Comparison of ENCODE assay signal across 19 cellular contexts in the genomic region with DNA sequence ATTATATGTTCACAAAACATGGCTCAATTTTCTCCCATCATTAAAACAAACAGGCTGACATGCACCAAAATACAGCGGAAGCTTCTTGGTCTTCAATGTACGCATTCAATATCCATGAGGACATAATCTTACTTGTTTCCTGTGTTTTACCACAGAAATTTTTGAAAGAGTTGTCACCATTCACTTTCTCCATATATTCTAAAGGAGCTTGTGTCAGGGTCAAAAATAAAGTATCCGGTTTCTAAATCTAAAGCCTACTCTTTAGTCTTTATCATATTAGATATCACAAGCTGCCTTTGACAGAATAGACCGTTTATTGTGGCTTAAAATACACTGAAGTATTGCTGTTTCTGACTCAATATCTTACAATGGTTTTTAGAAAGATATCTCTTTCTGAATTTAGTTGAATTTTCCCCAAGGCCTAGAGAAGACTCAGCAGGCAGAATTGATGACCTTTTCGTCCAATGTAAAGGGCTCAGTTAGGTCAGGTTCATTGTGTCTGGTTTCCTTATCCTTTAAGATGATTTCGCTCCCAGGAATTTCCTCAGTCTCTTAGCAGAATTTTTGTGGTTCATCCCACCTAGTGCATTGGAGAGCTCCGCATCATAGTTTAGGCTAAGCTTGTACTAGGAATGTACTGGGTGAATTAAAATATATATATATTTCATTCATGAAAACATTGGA.
DNase-seq lines count a peak whose midpoint lies in the region; ATAC-seq and TF ChIP-seq lines count a peak whose summit lies in the region.
"Had no signal": no experiment of that assay in that cellular context is flagged by ENCODE, and none has a peak within 500 bp of the region (broad histone marks: within the 10 kb centered on the region; RNA-seq: fewer than 3 reads in every experiment).

No MANE protein-coding gene starts in this region.

- peaks cover 48% of the 10 kb centered on the region for H3F3A ChIP-seq in GM23248 (ENCODE audit: insufficient read depth)

- H3K36me3 ChIP-seq in GM23248 (ENCODE audit: low read depth): no peaks in the 10 kb centered on the region

- peak overlapping the region; percentile 60; the same call in 1 of the 2 replicates for H3K4me3 ChIP-seq in GM23248
- no peak overlapping the region for H3K4me3 ChIP-seq in fibroblast of the aortic adventitia (ENCODE audit: low read depth, low read length)
- H3K4me3 ChIP-seq: coronary artery had no signal

- no peaks in the 10 kb centered on the region for H3K27me3 ChIP-seq in GM23248 (replicated peaks; ENCODE audit: insufficient read depth)

- no peak overlapping the region for H2AFZ ChIP-seq in GM23248

- no peak for TF ChIP-seq CTCF in fibroblast of the aortic adventitia (IDR thresholded peaks at IDR 0.05; ENCODE audit: insufficient read depth, low read length)

- in situ Hi-C loops in GM23248 (cut with MboI): no loop called here

- peak overlapping the region; percentile 78 for H3K27ac ChIP-seq in GM23248
- H3K27ac ChIP-seq: coronary artery had no signal

- H4K20me1 ChIP-seq in GM23248 (ENCODE audit: insufficient read depth): no peaks in the 10 kb centered on the region

- peak; percentile 86 for ATAC-seq in SK-N-SH treated with all-trans-retinoic acid at 6 μM for 48 hours
- ATAC-seq in HG03095 (IDR thresholded peaks at IDR 0.05; ENCODE audit: unreplicated experiment): no peak
- ATAC-seq: left cardiac atrium; stimulated activated naive CD8-positive, alpha-beta T cell treated with anti-CD3 and anti-CD28 coated beads, Interleukin-15, amount 100 ng/mL, for 72 hours had no signal

- H3K4me1 ChIP-seq in GM23248 (ENCODE audit: insufficient read depth): peaks cover 52% of the 10 kb centered on the region

- no peaks in the 10 kb centered on the region for H3K9me3 ChIP-seq in GM23248 (ENCODE audit: low read depth)

- WGBS in GM23248 (ENCODE audit: low coverage in 1 of 2, low lambda C conversion rate in 2 of 2, missing lambda C conversion rate in 2 of 2), 2 experiments: 22 to 26% methylated on average over 7 of the region's 7 CpGs

- DNase-seq in GM23248 (peak; percentile 81), fibroblast of the aortic adventitia (ENCODE audit: low read depth) (peak; percentile 83), smooth muscle cell of the brain vasculature (ENCODE audit: low read depth, low spot score) (peak; percentile 7), DMS53 (lab: John Stamatoyannopoulos, UW) (no peak), NCI-H2081 treated with DMSO at 0.1 percent for 48 hours (lab: John Stamatoyannopoulos, UW) (no peak), NCI-H524 (lab: John Stamatoyannopoulos, UW) (no peak)
- DNase-seq: activated CD4-positive, alpha-beta T cell treated with anti-CD3 and anti-CD28 coated beads, Interleukin-2, amount 50 U/mL, for 1 hour; activated naive CD8-positive, alpha-beta T cell treated with anti-CD3 and anti-CD28 coated beads, Interleukin-2, amount 10 ng/mL, durations not matched to agents 7 days and 5 days; activated T-cell treated with anti-CD3 and anti-CD28 coated beads, Interleukin-2, amount 50 U/mL, for 24 hours; GF-D8; hippocampal formation; left cardiac atrium; NCI-H748 treated with DMSO at 0.1 percent for 48 hours; posterior cingulate gyrus; stimulated activated naive CD8-positive, alpha-beta T cell treated with anti-CD3 and anti-CD28 coated beads, Interleukin-15, amount 100 ng/mL, for 72 hours; T-helper 9 cell had no signal

- no peak overlapping the region for H3K9ac ChIP-seq in GM23248

- peak overlapping the region; percentile 93 for H3K4me2 ChIP-seq in GM23248 (ENCODE audit: unreplicated experiment)

- H3K79me2 ChIP-seq in GM23248 (ENCODE audit: insufficient read depth): no peaks in the 10 kb centered on the region

- H3K9me2 ChIP-seq in GM23248 (ENCODE audit: insufficient read depth): no peaks in the 10 kb centered on the region

TF ChIP-seq in SK-N-SH treated with all-trans-retinoic acid at 6 μM for 48 hours, 23 proteins besides CTCF, POLR2A, EP300 and RAD21:
- no peak for TF ChIP-seq RARB (CRISPR knock-in tag; IDR thresholded peaks at IDR 0.05)
- 0 out of 2 replicates have a peak, but pooled peaks have one; percentile 13 for TF ChIP-seq ISL1 (CRISPR knock-in tag; IDR thresholded peaks at IDR 0.05)
- TF ChIP-seq, protein P1, sequence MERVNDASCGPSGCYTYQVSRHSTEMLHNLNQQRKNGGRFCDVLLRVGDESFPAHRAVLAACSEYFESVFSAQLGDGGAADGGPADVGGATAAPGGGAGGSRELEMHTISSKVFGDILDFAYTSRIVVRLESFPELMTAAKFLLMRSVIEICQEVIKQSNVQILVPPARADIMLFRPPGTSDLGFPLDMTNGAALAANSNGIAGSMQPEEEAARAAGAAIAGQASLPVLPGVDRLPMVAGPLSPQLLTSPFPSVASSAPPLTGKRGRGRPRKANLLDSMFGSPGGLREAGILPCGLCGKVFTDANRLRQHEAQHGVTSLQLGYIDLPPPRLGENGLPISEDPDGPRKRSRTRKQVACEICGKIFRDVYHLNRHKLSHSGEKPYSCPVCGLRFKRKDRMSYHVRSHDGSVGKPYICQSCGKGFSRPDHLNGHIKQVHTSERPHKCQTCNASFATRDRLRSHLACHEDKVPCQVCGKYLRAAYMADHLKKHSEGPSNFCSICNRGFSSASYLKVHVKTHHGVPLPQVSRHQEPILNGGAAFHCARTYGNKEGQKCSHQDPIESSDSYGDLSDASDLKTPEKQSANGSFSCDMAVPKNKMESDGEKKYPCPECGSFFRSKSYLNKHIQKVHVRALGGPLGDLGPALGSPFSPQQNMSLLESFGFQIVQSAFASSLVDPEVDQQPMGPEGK (CRISPR knock-in tag; IDR thresholded peaks at IDR 0.05; ENCODE audit: borderline replicate concordance): no peak
- no peak for TF ChIP-seq TOX (CRISPR knock-in tag; IDR thresholded peaks at IDR 0.05; ENCODE audit: borderline replicate concordance)
- TF ChIP-seq ZNF70 (CRISPR knock-in tag; IDR thresholded peaks at IDR 0.05): no peak

Comparison
In these comparisons a context has a peak if more than half of its experiments do, and no peak if none do; other contexts are left out.
1. DNase-seq: peak in GM23248 (single experiment), fibroblast of the aortic adventitia (single experiment) and smooth muscle cell of the brain vasculature (single experiment); none in DMS53 (single experiment), NCI-H2081 treated with DMSO at 0.1 percent for 48 hours (single experiment) and NCI-H524 (0 of 2).